10 cellular contexts compared by ENCODE assay signal in genomic region chr10:69051303-69051702, GRCh38. TPM values are rescaled to one million over a fixed set of nuclear protein-coding genes. Genes with fewer than 3 reads are reported as not detected.
DNase-seq lines count a peak whose midpoint lies in the region; ATAC-seq and TF ChIP-seq lines count a peak whose summit lies in the region.
"Had no signal": no experiment of that assay in that cellular context is flagged by ENCODE, and none has a peak within 500 bp of the region (broad histone marks: within the 10 kb centered on the region; RNA-seq: fewer than 3 reads in every experiment).

No MANE protein-coding gene starts in this region.

- H3K4me3 ChIP-seq in mesenchymal stem cell (ENCODE audit: insufficient read depth in 1 of 2, low read depth in 1 of 2, low read length in 2 of 2) = no peak overlapping the region
- H3K4me3 ChIP-seq in WERI-Rb-1 (ENCODE audit: low read depth, low read length) = no peak overlapping the region
- H3K4me3 ChIP-seq: skin epidermis had no signal

- H3K4me1 ChIP-seq in mesenchymal stem cell (ENCODE audit: control insufficient read depth, insufficient read depth, low read depth, low read length) = peaks cover 3% of the 10 kb centered on the region

- no peak overlapping the region for H2BK5ac ChIP-seq in mesenchymal stem cell (ENCODE audit: low read depth, low read length, poor library complexity, severe bottlenecking)

- no peak overlapping the region for H2AFZ ChIP-seq in mesenchymal stem cell (ENCODE audit: low read depth, low read length)

- 86% methylated on average over 3 of the region's 3 CpGs for WGBS in mesenchymal stem cell

- H3K9ac ChIP-seq in mesenchymal stem cell (ENCODE audit: low read length) = no peak overlapping the region

- TF ChIP-seq CTCF in mesothelial cell of epicardium (IDR thresholded peaks at IDR 0.05; ENCODE audit: unreplicated experiment) = no peak
- no peak for TF ChIP-seq CTCF in WERI-Rb-1 (IDR thresholded peaks at IDR 0.05; ENCODE audit: low read depth, low read length)

- H3K79me1 ChIP-seq in mesenchymal stem cell (replicated peaks; ENCODE audit: low read length, poor library complexity, severe bottlenecking) = no peaks in the 10 kb centered on the region

- no peak overlapping the region for H4K91ac ChIP-seq in mesenchymal stem cell (ENCODE audit: low read length)

- DNase-seq in ELR (ENCODE audit: low read depth) (peak; percentile 44), mesenchymal stem cell (peak; percentile 62), mesothelial cell of epicardium (ENCODE audit: low spot score in 2 of 2, unreplicated experiment in 2 of 2) (no peak), WERI-Rb-1 (no peak), NCI-H2196 (lab: John Stamatoyannopoulos, UW; ENCODE audit: unreplicated experiment) (no peak)
- DNase-seq in activated CD4-positive, alpha-beta memory T cell treated with anti-CD3 and anti-CD28 coated beads, Interleukin-2, amount 10 ng/mL, durations not matched to agents 7 days and 5 days = peak; percentile 60

- H3K36me3 ChIP-seq in mesenchymal stem cell (ENCODE audit: control insufficient read depth in 1 of 2, insufficient read depth in 2 of 2, low read depth in 1 of 2, low read length in 2 of 2) (no peaks in the 10 kb centered on the region), WERI-Rb-1 (no peaks in the 10 kb centered on the region)

- H3K9me3 ChIP-seq in mesenchymal stem cell (ENCODE audit: control insufficient read depth, low read length) = no peaks in the 10 kb centered on the region
- no peaks in the 10 kb centered on the region for H3K9me3 ChIP-seq in WERI-Rb-1 (ENCODE audit: severe bottlenecking)

- no peak overlapping the region for H3K4me3 Mint-ChIP-seq in activated CD4-positive, alpha-beta memory T cell treated with anti-CD3 and anti-CD28 coated beads, Interleukin-2, amount 10 ng/mL, durations not matched to agents 7 days and 5 days
- H3K4me3 Mint-ChIP-seq in mesothelial cell of epicardium = no peak overlapping the region

- POLR2A ChIA-PET in activated CD4-positive, alpha-beta memory T cell treated with anti-CD3 and anti-CD28 coated beads, Interleukin-2, amount 10 ng/mL, durations not matched to agents 7 days and 5 days (lab: Charles Lee) = interaction anchor here (1.0 to 9.3 kb wide), 4 partner anchors 40 to 163 kb away, joined by 3 to 214 read pairs (median 4); partner anchors contain the start of genes DDX21 and SRGN

- H3K23ac ChIP-seq in mesenchymal stem cell (ENCODE audit: low read length in 2 of 2) = no peak overlapping the region

- no peaks in the 10 kb centered on the region for H3K27me3 Mint-ChIP-seq in activated CD4-positive, alpha-beta memory T cell treated with anti-CD3 and anti-CD28 coated beads, Interleukin-2, amount 10 ng/mL, durations not matched to agents 7 days and 5 days
- peaks cover 10% of the 10 kb centered on the region for H3K27me3 Mint-ChIP-seq in mesothelial cell of epicardium (ENCODE audit: low read depth)

- no peak overlapping the region for H4K8ac ChIP-seq in mesenchymal stem cell (ENCODE audit: low read length)

- no peak overlapping the region for H3K18ac ChIP-seq in mesenchymal stem cell (ENCODE audit: low read depth in 1 of 2, low read length in 2 of 2)

- H3K14ac ChIP-seq in mesenchymal stem cell (ENCODE audit: low read length in 2 of 2) = no peak overlapping the region

- ATAC-seq in HG02938 (IDR thresholded peaks at IDR 0.05; ENCODE audit: unreplicated experiment) (peak; percentile 34), GM18511 (IDR thresholded peaks at IDR 0.05; ENCODE audit: unreplicated experiment) (no peak)

- H2BK12ac ChIP-seq in mesenchymal stem cell (ENCODE audit: low read length in 2 of 2) = no peak overlapping the region

- H3K36me3 Mint-ChIP-seq in activated CD4-positive, alpha-beta memory T cell treated with anti-CD3 and anti-CD28 coated beads, Interleukin-2, amount 10 ng/mL, durations not matched to agents 7 days and 5 days (ENCODE audit: low read depth) = no peaks in the 10 kb centered on the region
- no peaks in the 10 kb centered on the region for H3K36me3 Mint-ChIP-seq in mesothelial cell of epicardium

- H2BK15ac ChIP-seq in mesenchymal stem cell (ENCODE audit: low read depth, poor library complexity, severe bottlenecking) = no peak overlapping the region

- no peak overlapping the region for H2BK120ac ChIP-seq in mesenchymal stem cell (ENCODE audit: low read depth, low read length)

- CTCF ChIA-PET in activated CD4-positive, alpha-beta memory T cell treated with anti-CD3 and anti-CD28 coated beads, Interleukin-2, amount 10 ng/mL, durations not matched to agents 7 days and 5 days (lab: Charles Lee) = no interaction called here

- no peak overlapping the region for H3K4me2 ChIP-seq in mesenchymal stem cell (ENCODE audit: low read length, poor library complexity, severe bottlenecking)

- no peak overlapping the region for H3K4ac ChIP-seq in mesenchymal stem cell (ENCODE audit: low read depth in 1 of 2, low read length in 2 of 2)

- H3K4me1 Mint-ChIP-seq in activated CD4-positive, alpha-beta memory T cell treated with anti-CD3 and anti-CD28 coated beads, Interleukin-2, amount 10 ng/mL, durations not matched to agents 7 days and 5 days = peaks cover 64% of the 10 kb centered on the region
- no peaks in the 10 kb centered on the region for H3K4me1 Mint-ChIP-seq in mesothelial cell of epicardium

- peak overlapping the region; percentile 53 for H2AK5ac ChIP-seq in mesenchymal stem cell (ENCODE audit: low read length, severe bottlenecking)

- peak overlapping the region; percentile 8 for H3K27ac Mint-ChIP-seq in activated CD4-positive, alpha-beta memory T cell treated with anti-CD3 and anti-CD28 coated beads, Interleukin-2, amount 10 ng/mL, durations not matched to agents 7 days and 5 days
- H3K27ac Mint-ChIP-seq in mesothelial cell of epicardium = no peak overlapping the region

- H3K27me3 ChIP-seq in mesenchymal stem cell (ENCODE audit: control insufficient read depth in 1 of 2, insufficient read depth in 1 of 2, low read length in 2 of 2) = no peaks in the 10 kb centered on the region
- H3K27me3 ChIP-seq in WERI-Rb-1 (ENCODE audit: insufficient read depth, low read depth, severe bottlenecking) = no peaks in the 10 kb centered on the region

- H3K9me3 Mint-ChIP-seq in activated CD4-positive, alpha-beta memory T cell treated with anti-CD3 and anti-CD28 coated beads, Interleukin-2, amount 10 ng/mL, durations not matched to agents 7 days and 5 days = no peaks in the 10 kb centered on the region
- no peaks in the 10 kb centered on the region for H3K9me3 Mint-ChIP-seq in mesothelial cell of epicardium

- H3K27ac ChIP-seq in mesenchymal stem cell (ENCODE audit: low read length, poor library complexity, severe bottlenecking) (no peak overlapping the region), WERI-Rb-1 (no peak overlapping the region)
- H3K27ac ChIP-seq: VCaP had no signal

RNA-seq across cellular contexts. Expression of gene SRGN, which starts 36.6 kb away (rescaled TPM):
- total RNA-seq in activated CD4-positive, alpha-beta memory T cell treated with anti-CD3 and anti-CD28 coated beads, Interleukin-2, amount 10 ng/mL, durations not matched to agents 7 days and 5 days = 100 to 1,000 TPM; 468 to 474 TPM
- 1.1 TPM for polyA plus RNA-seq in mesenchymal stem cell (2013, experiment 1 of 2)
- polyA plus RNA-seq in mesenchymal stem cell (2013, experiment 2 of 2) = 1.1 TPM
- total RNA-seq in mesothelial cell of epicardium = not detected in 3 replicates

Comparison
In these comparisons a context has a peak if more than half of its experiments do, and no peak if none do; other contexts are left out.
1. DNase-seq: peak in ELR (single experiment), activated CD4-positive, alpha-beta memory T cell treated with anti-CD3 and anti-CD28 coated beads, Interleukin-2, amount 10 ng/mL, durations not matched to agents 7 days and 5 days (single experiment) and mesenchymal stem cell (single experiment); none in mesothelial cell of epicardium (0 of 2), WERI-Rb-1 (single experiment) and NCI-H2196 (single experiment).
2. RNA of gene SRGN, which starts 36.6 kb away (total RNA-seq): 468 to 474 TPM in activated CD4-positive, alpha-beta memory T cell treated with anti-CD3 and anti-CD28 coated beads, Interleukin-2, amount 10 ng/mL, durations not matched to agents 7 days and 5 days; not detected in mesothelial cell of epicardium; every median in the first group is over 100 times any median in the second.